In genomic region chr13:42474954-42475353, GRCh38 we compare ENCODE assay signal across 17 cellular contexts.
DNase-seq lines count a peak whose midpoint lies in the region; ATAC-seq and TF ChIP-seq lines count a peak whose summit lies in the region.
"Had no signal": no experiment of that assay in that cellular context is flagged by ENCODE, and none has a peak within 500 bp of the region (broad histone marks: within the 10 kb centered on the region; RNA-seq: fewer than 3 reads in every experiment).

No MANE protein-coding gene starts in this region.

- peaks cover 0 to 3% of the 10 kb centered on the region in 2 donors for H3K9me3 Mint-ChIP-seq in activated naive CD4-positive, alpha-beta T cell treated with anti-CD3 and anti-CD28 coated beads, Interleukin-2, amount 50 U/mL, for 72 hours
- H3K9me3 Mint-ChIP-seq: IgD-negative memory B cell had no signal

- peak overlapping the region; percentile 10; the same call in 1 of the 2 replicates for H3K27ac ChIP-seq in ACC112 (ENCODE audit: low read depth, low read length)
- H3K27ac ChIP-seq: BLaER1, cardiac muscle cell, heart right ventricle, pancreas, tibial nerve had no signal

- TF ChIP-seq CTCF in fibroblast of villous mesenchyme (IDR thresholded peaks at IDR 0.05; ENCODE audit: insufficient read depth, low read depth, low read length) (no peak), GM13977 (IDR thresholded peaks at IDR 0.05; ENCODE audit: extremely low read depth, insufficient read depth, missing control alignments) (no peak)

- no peaks in the 10 kb centered on the region for H3K4me1 ChIP-seq in ACC112 (ENCODE audit: control insufficient read depth, insufficient read depth, low read length, unreplicated experiment)
- H3K4me1 ChIP-seq: BLaER1, pancreas, tibial nerve had no signal

- DNase-seq in Daoy (ENCODE audit: low read depth) (peak; percentile 31), fibroblast of villous mesenchyme (ENCODE audit: low read depth) (peak; percentile 33), NCI-H82 treated with DMSO at 0.1 percent for 48 hours (lab: John Stamatoyannopoulos, UW; ENCODE audit: unreplicated experiment) (no peak), cerebellar nuclear complex (lab: John Stamatoyannopoulos, UW) (no peak), GM13977 (ENCODE audit: low spot score) (no peak)
- DNase-seq in activated naive CD4-positive, alpha-beta T cell treated with anti-CD3 and anti-CD28 coated beads, Interleukin-2, amount 50 U/mL, for 72 hours (ENCODE audit: low spot score in 2 of 2): no peak
- DNase-seq: DMS153, heart right ventricle, kidney glomerular epithelial cell, NCI-H1092 treated with DMSO at 0.1 percent for 48 hours, pancreas had no signal

- H3K27ac Mint-ChIP-seq in activated naive CD4-positive, alpha-beta T cell treated with anti-CD3 and anti-CD28 coated beads, Interleukin-2, amount 50 U/mL, for 72 hours: peak overlapping the region in 1 of 2 donors; percentile 35
- H3K27ac Mint-ChIP-seq: IgD-negative memory B cell had no signal

- in situ Hi-C loops in GM13977 (cut with MboI; ENCODE audit: low pct_unique_long_range_greater_than_20kb, low sequenced_read_pairs, unreplicated experiment): loop anchor here (25.0 kb wide), 1 partner anchor 138 kb away; no protein-coding TSS in a partner anchor

- H2AFZ ChIP-seq in ACC112 (ENCODE audit: low read length, unreplicated experiment): no peak overlapping the region

- no peaks in the 10 kb centered on the region for H3K27me3 ChIP-seq in ACC112 (ENCODE audit: insufficient read depth, low read length)
- H3K27me3 ChIP-seq: BLaER1, cardiac muscle cell, heart right ventricle, pancreas, tibial nerve had no signal

- H3K36me3 ChIP-seq in ACC112 (ENCODE audit: insufficient read depth, low read length): no peaks in the 10 kb centered on the region
- H3K36me3 ChIP-seq: BLaER1, cardiac muscle cell, heart right ventricle, pancreas, tibial nerve had no signal

- ATAC-seq in activated naive CD4-positive, alpha-beta T cell treated with anti-CD3 and anti-CD28 coated beads, Interleukin-2, amount 50 U/mL, for 72 hours: peak; percentile 79 to 90
- no peak for ATAC-seq in HG03095 (IDR thresholded peaks at IDR 0.05; ENCODE audit: unreplicated experiment)
- ATAC-seq: heart right ventricle, pancreas had no signal

- no peak overlapping the region for H3K4me3 ChIP-seq in ACC112 (ENCODE audit: low read depth, low read length)
- H3K4me3 ChIP-seq in fibroblast of villous mesenchyme (ENCODE audit: low read depth, low read length): no peak overlapping the region
- H3K4me3 ChIP-seq: BLaER1, cardiac muscle cell, heart right ventricle, pancreas, tibial nerve had no signal

- H3K36me3 Mint-ChIP-seq in activated naive CD4-positive, alpha-beta T cell treated with anti-CD3 and anti-CD28 coated beads, Interleukin-2, amount 50 U/mL, for 72 hours: peaks cover 10 to 12% of the 10 kb centered on the region in 2 donors

- H3K79me2 ChIP-seq in ACC112 (ENCODE audit: control insufficient read depth, insufficient read depth, low read length, unreplicated experiment): no peaks in the 10 kb centered on the region

Comparison
In these comparisons a context has a peak if more than half of its experiments do, and no peak if none do; other contexts are left out.
1. DNase-seq: peak in Daoy (single experiment) and fibroblast of villous mesenchyme (single experiment); none in activated naive CD4-positive, alpha-beta T cell treated with anti-CD3 and anti-CD28 coated beads, Interleukin-2, amount 50 U/mL, for 72 hours (0 of 2), NCI-H82 treated with DMSO at 0.1 percent for 48 hours (single experiment), cerebellar nuclear complex (0 of 2) and GM13977 (single experiment).